ENCODE assay signal across 13 cellular contexts in the genomic region with DNA sequence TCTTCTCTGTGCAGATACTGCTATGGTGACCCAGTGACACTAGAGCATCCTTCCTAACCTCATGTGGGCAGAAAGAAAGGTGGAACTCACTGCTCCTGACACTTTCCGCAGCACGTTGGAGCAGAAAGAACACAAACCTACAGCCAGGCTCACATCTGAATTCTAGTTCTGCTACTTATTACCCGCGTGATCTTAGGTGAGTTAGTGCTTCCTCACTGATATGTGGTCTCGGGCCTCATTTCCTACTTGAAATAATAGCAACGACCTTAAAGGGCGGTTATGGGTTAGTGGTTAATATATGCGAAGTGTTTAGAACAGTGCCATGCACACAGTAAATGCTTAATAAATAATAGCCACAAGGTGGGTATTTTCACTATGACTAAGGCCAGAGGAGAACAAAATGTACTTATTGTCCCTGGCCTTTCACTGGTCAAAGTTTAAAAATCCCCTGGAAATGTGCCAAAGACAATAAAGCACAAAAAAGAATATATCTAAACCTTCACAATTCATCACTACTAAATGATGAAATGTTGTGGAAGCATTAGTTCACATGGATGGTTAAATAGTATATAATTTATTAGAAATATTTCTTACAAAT.
DNase-seq lines count a peak whose midpoint lies in the region; ATAC-seq, FAIRE-seq and TF ChIP-seq lines count a peak whose summit lies in the region.
"Had no signal": no experiment of that assay in that cellular context is flagged by ENCODE, and none has a peak within 500 bp of the region (broad histone marks: within the 10 kb centered on the region; RNA-seq: fewer than 3 reads in every experiment).

No MANE protein-coding gene starts in this region.

- POLR2A ChIA-PET in activated CD4-positive, alpha-beta memory T cell treated with anti-CD3 and anti-CD28 coated beads, Interleukin-2, amount 10 ng/mL, durations not matched to agents 7 days and 5 days (lab: Charles Lee), result no interaction called here
- POLR2A ChIA-PET in naive thymus-derived CD4-positive, alpha-beta T cell (lab: Charles Lee), result no interaction called here

- 85 to 91% methylated on average over 4 to 7 of the region's 8 CpGs for WGBS in gastroesophageal sphincter (ENCODE audit: low coverage in 1 of 2), 2 donors

- FAIRE-seq in GM18507 (lab: Jason Lieb, UNC), result peak; percentile 86
- FAIRE-seq: kidney had no signal

- no peak for TF ChIP-seq CTCF in gastroesophageal sphincter (IDR thresholded peaks at IDR 0.05)

- no peak overlapping the region for H3K27ac Mint-ChIP-seq in activated CD4-positive, alpha-beta memory T cell treated with anti-CD3 and anti-CD28 coated beads, Interleukin-2, amount 10 ng/mL, durations not matched to agents 7 days and 5 days
- H3K27ac Mint-ChIP-seq in stimulated activated naive CD8-positive, alpha-beta T cell treated with anti-CD3 and anti-CD28 coated beads, Interleukin-15, amount 100 ng/mL, for 72 hours, result no peak overlapping the region
- H3K27ac Mint-ChIP-seq in naive thymus-derived CD4-positive, alpha-beta T cell, result peak overlapping the region in 1 of 9 donors; percentile 41
- H3K27ac Mint-ChIP-seq: activated naive CD4-positive, alpha-beta T cell treated with anti-CD3 and anti-CD28 coated beads, Interleukin-2, amount 50 U/mL, for 24 hours; progenitor cell of endocrine pancreas; WTC11 had no signal

- peaks cover 0 to 37% (median 4%) of the 10 kb centered on the region in 3 donors for H3K4me1 ChIP-seq in gastroesophageal sphincter
- H3K4me1 ChIP-seq in naive thymus-derived CD4-positive, alpha-beta T cell (ENCODE audit: control insufficient read depth in 2 of 2, insufficient read depth in 2 of 2, low read length in 2 of 2), result peaks cover 0 to 3% of the 10 kb centered on the region in 2 donors

- H3K27ac ChIP-seq in gastroesophageal sphincter, result peak overlapping the region in 3 of 4 donors; percentile 16 to 56 (median 49)
- no peak overlapping the region for H3K27ac ChIP-seq in naive thymus-derived CD4-positive, alpha-beta T cell (ENCODE audit: low read depth, low read length)

- intact Hi-C loops in naive thymus-derived CD4-positive, alpha-beta T cell (cut with micrococcal nuclease), result no loop called here

- DNase-seq in GM18507 (ENCODE audit: extremely low spot score, insufficient read length, low read depth) (peak; percentile 11), AG08395 (ENCODE audit: low spot score) (no peak)
- DNase-seq in activated CD4-positive, alpha-beta memory T cell treated with anti-CD3 and anti-CD28 coated beads, Interleukin-2, amount 10 ng/mL, durations not matched to agents 7 days and 5 days, result no peak
- DNase-seq in stimulated activated naive CD8-positive, alpha-beta T cell treated with anti-CD3 and anti-CD28 coated beads, Interleukin-15, amount 100 ng/mL, for 72 hours, result no peak
- no peak for DNase-seq in naive thymus-derived CD4-positive, alpha-beta T cell
- DNase-seq: GF-D8, kidney had no signal

- no peaks in the 10 kb centered on the region for H3K9me3 ChIP-seq in gastroesophageal sphincter
- H3K9me3 ChIP-seq in naive thymus-derived CD4-positive, alpha-beta T cell (ENCODE audit: control insufficient read depth in 2 of 3, low read length in 3 of 3), result no peaks in the 10 kb centered on the region

- CTCF ChIA-PET in activated CD4-positive, alpha-beta memory T cell treated with anti-CD3 and anti-CD28 coated beads, Interleukin-2, amount 10 ng/mL, durations not matched to agents 7 days and 5 days (lab: Charles Lee), result interaction anchor here (1.2 to 2.4 kb wide), 5 partner anchors 24 to 294 kb away, joined by 4 to 39 read pairs (median 6); a partner anchor contains a TSS
- CTCF ChIA-PET in naive thymus-derived CD4-positive, alpha-beta T cell (lab: Charles Lee), result interaction anchor here (0.9 to 2.8 kb wide), 4 partner anchors 25 to 168 kb away, joined by 3 to 40 read pairs (median 4); no protein-coding TSS in a partner anchor

- no peak overlapping the region for H3K4me3 ChIP-seq in gastroesophageal sphincter
- no peak overlapping the region for H3K4me3 ChIP-seq in naive thymus-derived CD4-positive, alpha-beta T cell (ENCODE audit: low read length)

- peaks cover 0 to 7% of the 10 kb centered on the region in 2 donors for H3K36me3 ChIP-seq in gastroesophageal sphincter
- H3K36me3 ChIP-seq in naive thymus-derived CD4-positive, alpha-beta T cell (ENCODE audit: control insufficient read depth in 2 of 3, insufficient read depth in 3 of 3, low read length in 3 of 3), result no peaks in the 10 kb centered on the region

- ATAC-seq in GM21447 (IDR thresholded peaks at IDR 0.05; ENCODE audit: unreplicated experiment) (peak; percentile 87), HG03457 (IDR thresholded peaks at IDR 0.05; ENCODE audit: unreplicated experiment) (peak; percentile 87), gastroesophageal sphincter (no peak)
- ATAC-seq in stimulated activated naive CD8-positive, alpha-beta T cell treated with anti-CD3 and anti-CD28 coated beads, Interleukin-15, amount 100 ng/mL, for 72 hours, result no peak
- no peak for ATAC-seq in naive thymus-derived CD4-positive, alpha-beta T cell
- ATAC-seq: WTC11 had no signal

- no peaks in the 10 kb centered on the region for H3K27me3 ChIP-seq in gastroesophageal sphincter
- no peaks in the 10 kb centered on the region for H3K27me3 ChIP-seq in naive thymus-derived CD4-positive, alpha-beta T cell (ENCODE audit: control insufficient read depth in 2 of 2, insufficient read depth in 2 of 2, low read length in 2 of 2)

- no peaks in the 10 kb centered on the region for H3K4me1 Mint-ChIP-seq in activated CD4-positive, alpha-beta memory T cell treated with anti-CD3 and anti-CD28 coated beads, Interleukin-2, amount 10 ng/mL, durations not matched to agents 7 days and 5 days
- peaks cover 5% of the 10 kb centered on the region for H3K4me1 Mint-ChIP-seq in stimulated activated naive CD8-positive, alpha-beta T cell treated with anti-CD3 and anti-CD28 coated beads, Interleukin-15, amount 100 ng/mL, for 72 hours
- H3K4me1 Mint-ChIP-seq in naive thymus-derived CD4-positive, alpha-beta T cell, result peaks cover 3 to 12% (median 7%) of the 10 kb centered on the region in 7 donors
- H3K4me1 Mint-ChIP-seq: WTC11 had no signal

- no peak for TF ChIP-seq POLR2A in gastroesophageal sphincter (IDR thresholded peaks at IDR 0.05)

- H3K4me3 Mint-ChIP-seq in activated CD4-positive, alpha-beta memory T cell treated with anti-CD3 and anti-CD28 coated beads, Interleukin-2, amount 10 ng/mL, durations not matched to agents 7 days and 5 days, result no peak overlapping the region
- no peak overlapping the region for H3K4me3 Mint-ChIP-seq in stimulated activated naive CD8-positive, alpha-beta T cell treated with anti-CD3 and anti-CD28 coated beads, Interleukin-15, amount 100 ng/mL, for 72 hours
- no peak overlapping the region for H3K4me3 Mint-ChIP-seq in naive thymus-derived CD4-positive, alpha-beta T cell
- H3K4me3 Mint-ChIP-seq: activated naive CD4-positive, alpha-beta T cell treated with anti-CD3 and anti-CD28 coated beads, Interleukin-2, amount 50 U/mL, for 24 hours; WTC11 had no signal

- H3K9me3 Mint-ChIP-seq in activated CD4-positive, alpha-beta memory T cell treated with anti-CD3 and anti-CD28 coated beads, Interleukin-2, amount 10 ng/mL, durations not matched to agents 7 days and 5 days, result no peaks in the 10 kb centered on the region
- no peaks in the 10 kb centered on the region for H3K9me3 Mint-ChIP-seq in stimulated activated naive CD8-positive, alpha-beta T cell treated with anti-CD3 and anti-CD28 coated beads, Interleukin-15, amount 100 ng/mL, for 72 hours
- H3K9me3 Mint-ChIP-seq in naive thymus-derived CD4-positive, alpha-beta T cell, result no peaks in the 10 kb centered on the region
- H3K9me3 Mint-ChIP-seq: activated naive CD4-positive, alpha-beta T cell treated with anti-CD3 and anti-CD28 coated beads, Interleukin-2, amount 50 U/mL, for 24 hours; WTC11 had no signal

- no peak for TF ChIP-seq EP300 in gastroesophageal sphincter (IDR thresholded peaks at IDR 0.05)

- peaks cover 10% of the 10 kb centered on the region for H3K27me3 Mint-ChIP-seq in activated CD4-positive, alpha-beta memory T cell treated with anti-CD3 and anti-CD28 coated beads, Interleukin-2, amount 10 ng/mL, durations not matched to agents 7 days and 5 days
- H3K27me3 Mint-ChIP-seq in stimulated activated naive CD8-positive, alpha-beta T cell treated with anti-CD3 and anti-CD28 coated beads, Interleukin-15, amount 100 ng/mL, for 72 hours, result no peaks in the 10 kb centered on the region
- H3K27me3 Mint-ChIP-seq in naive thymus-derived CD4-positive, alpha-beta T cell, result peaks cover 0 to 4% (median 0%) of the 10 kb centered on the region in 5 donors
- H3K27me3 Mint-ChIP-seq: activated naive CD4-positive, alpha-beta T cell treated with anti-CD3 and anti-CD28 coated beads, Interleukin-2, amount 50 U/mL, for 24 hours had no signal

- H3K36me3 Mint-ChIP-seq in activated CD4-positive, alpha-beta memory T cell treated with anti-CD3 and anti-CD28 coated beads, Interleukin-2, amount 10 ng/mL, durations not matched to agents 7 days and 5 days (ENCODE audit: low read depth), result no peaks in the 10 kb centered on the region
- H3K36me3 Mint-ChIP-seq in naive thymus-derived CD4-positive, alpha-beta T cell, result peaks cover 0 to 8% (median 0%) of the 10 kb centered on the region in 5 donors
- H3K36me3 Mint-ChIP-seq: activated naive CD4-positive, alpha-beta T cell treated with anti-CD3 and anti-CD28 coated beads, Interleukin-2, amount 50 U/mL, for 24 hours; WTC11 had no signal

Comparison
In these comparisons a context has a peak if more than half of its experiments do, and no peak if none do; other contexts are left out.
1. ATAC-seq: peak in GM21447 (single experiment) and HG03457 (single experiment); none in gastroesophageal sphincter (single experiment), stimulated activated naive CD8-positive, alpha-beta T cell treated with anti-CD3 and anti-CD28 coated beads, Interleukin-15, amount 100 ng/mL, for 72 hours (single experiment) and naive thymus-derived CD4-positive, alpha-beta T cell (single experiment).